Comparison of ENCODE assay signal across 19 cellular contexts in genomic region chr11:959608-960007, GRCh38. TPM values are rescaled to one million over a fixed set of nuclear protein-coding genes. Genes with fewer than 3 reads are reported as not detected.
DNase-seq lines count a peak whose midpoint lies in the region; ATAC-seq and TF ChIP-seq lines count a peak whose summit lies in the region.
"Had no signal": no experiment of that assay in that cellular context is flagged by ENCODE, and none has a peak within 500 bp of the region (broad histone marks: within the 10 kb centered on the region; RNA-seq: fewer than 3 reads in every experiment).

No MANE protein-coding gene starts in this region.

- no peak overlapping the region for H2AFZ ChIP-seq in HCT116 (ENCODE audit: low read depth, low read length, poor library complexity, severe bottlenecking)

- RAD21 ChIA-PET in HCT116 (lab: Charles Lee; ENCODE audit: low non-redundant PET in 1 of 2, low total read pairs in 2 of 2, uncharacterized antibody in 2 of 2, unreplicated experiment in 2 of 2), result no interaction called here

- H3K36me3 ChIP-seq in HCT116 (ENCODE audit: control insufficient read depth in 1 of 2, insufficient read depth in 2 of 2, low read length in 2 of 2) (peaks cover 6 to 15% of the 10 kb centered on the region in 2 experiments; a peak in 3 of 4 replicates), suprapubic skin (peaks cover 45% of the 10 kb centered on the region)

- no peaks in the 10 kb centered on the region for H3K9me3 Mint-ChIP-seq in central memory CD8-positive, alpha-beta T cell
- no peaks in the 10 kb centered on the region for H3K9me3 Mint-ChIP-seq in progenitor cell of endocrine pancreas (ENCODE audit: low read depth)

- no peak for TF ChIP-seq CTCF in HCT116 (IDR thresholded peaks at IDR 0.05 in 2 of 3, conservative IDR thresholded peaks at IDR 0.05 in 1 of 3; ENCODE audit: borderline replicate concordance in 1 of 3, insufficient read depth in 1 of 3, low read depth in 2 of 3, low read length in 2 of 3)
- TF ChIP-seq CTCF in progenitor cell of endocrine pancreas (IDR thresholded peaks at IDR 0.05; ENCODE audit: unreplicated experiment), result no peak
- no peak for TF ChIP-seq CTCF in suprapubic skin (IDR thresholded peaks at IDR 0.05)

- CTCF ChIA-PET in HCT116 (lab: Charles Lee), result no interaction called here

- TF ChIP-seq POLR2A in HCT116 (IDR thresholded peaks at IDR 0.05; ENCODE audit: borderline replicate concordance, extremely low read depth, insufficient read depth, insufficient read length) (no peak), suprapubic skin (IDR thresholded peaks at IDR 0.05) (no peak)

- H3K9me2 ChIP-seq in HCT116 (ENCODE audit: insufficient read depth), result no peaks in the 10 kb centered on the region

- peaks cover 48% of the 10 kb centered on the region for H3K79me2 ChIP-seq in HCT116 (ENCODE audit: insufficient read depth, low read length)

- H3K36me3 Mint-ChIP-seq in central memory CD8-positive, alpha-beta T cell (ENCODE audit: insufficient read depth), result peaks cover 22% of the 10 kb centered on the region
- peaks cover 15% of the 10 kb centered on the region for H3K36me3 Mint-ChIP-seq in progenitor cell of endocrine pancreas (ENCODE audit: insufficient read depth)

- peaks cover 6% of the 10 kb centered on the region; the same call in 1 of the 2 replicates for H4K20me1 ChIP-seq in HCT116 (ENCODE audit: insufficient read depth)

- H3K27ac ChIP-seq in HCT116 (ENCODE audit: low read depth, low read length) (no peak overlapping the region), suprapubic skin (no peak overlapping the region)
- H3K27ac ChIP-seq: C4-2B, HL-60 had no signal

- H3K27ac Mint-ChIP-seq in central memory CD8-positive, alpha-beta T cell (ENCODE audit: low read depth), result peak overlapping the region; percentile 32
- peak overlapping the region; percentile 23 for H3K27ac Mint-ChIP-seq in progenitor cell of endocrine pancreas

- H3K27me3 ChIP-seq in HCT116 (ENCODE audit: insufficient read depth, low read length) (no peaks in the 10 kb centered on the region), suprapubic skin (no peaks in the 10 kb centered on the region)

- intact Hi-C loops in HCT116 (cut with micrococcal nuclease), result no loop called here

- no peak for TF ChIP-seq EP300 in suprapubic skin (IDR thresholded peaks at IDR 0.05)

- POLR2A ChIA-PET in HCT116 (lab: Charles Lee), result no interaction called here

- WGBS in suprapubic skin, result 86% methylated on average over 10 of the region's 10 CpGs

- TF ChIP-seq RAD21 in HCT116 (IDR thresholded peaks at IDR 0.05; ENCODE audit: low read depth), result no peak

- H3K9ac ChIP-seq in HCT116 (ENCODE audit: low read length), result no peak overlapping the region

- H3K4me3 ChIP-seq in HCT116 (replicated peaks in 1 of 2; ENCODE audit: low read depth in 1 of 2, low read length in 2 of 2) (no peak overlapping the region), suprapubic skin (no peak overlapping the region)

- H3K4me1 ChIP-seq in HCT116 (ENCODE audit: control insufficient read depth in 1 of 2, insufficient read depth in 2 of 2, low read length in 2 of 2) (no peaks in the 10 kb centered on the region), suprapubic skin (peaks cover 42% of the 10 kb centered on the region)

- peaks cover 27% of the 10 kb centered on the region for H3K4me1 Mint-ChIP-seq in central memory CD8-positive, alpha-beta T cell
- peaks cover 26% of the 10 kb centered on the region for H3K4me1 Mint-ChIP-seq in progenitor cell of endocrine pancreas (ENCODE audit: low read depth)

- H3K9me3 ChIP-seq in HCT116 (ENCODE audit: control insufficient read depth in 1 of 2, insufficient read depth in 1 of 2, low read depth in 1 of 2, low read length in 2 of 2) (peaks cover 3 to 5% of the 10 kb centered on the region in 2 experiments; a peak in 1 of 4 replicates), suprapubic skin (no peaks in the 10 kb centered on the region)

- no peaks in the 10 kb centered on the region for H3K27me3 Mint-ChIP-seq in central memory CD8-positive, alpha-beta T cell
- H3K27me3 Mint-ChIP-seq in progenitor cell of endocrine pancreas, result no peaks in the 10 kb centered on the region

- no peak overlapping the region for H3K4me3 Mint-ChIP-seq in central memory CD8-positive, alpha-beta T cell
- H3K4me3 Mint-ChIP-seq in progenitor cell of endocrine pancreas (ENCODE audit: low read depth), result no peak overlapping the region
- H3K4me3 Mint-ChIP-seq: H9 had no signal

- DNase-seq in HCT116 (ENCODE audit: low read depth, low spot score), result no peak
- no peak for DNase-seq in central memory CD8-positive, alpha-beta T cell (ENCODE audit: low spot score in 2 of 2)
- peak; percentile 90 for DNase-seq in left lobe of liver (ENCODE audit: low spot score)
- no peak for DNase-seq in progenitor cell of endocrine pancreas (ENCODE audit: low spot score, unreplicated experiment)
- no peak for DNase-seq in suprapubic skin (ENCODE audit: low spot score in 2 of 2)
- DNase-seq in stimulated activated CD4-positive, alpha-beta T cell treated with anti-CD3 and anti-CD28 coated beads, Interleukin-2, amount 100 ng/mL, for 24 hours, result no peak
- DNase-seq in NCI-H446 (lab: John Stamatoyannopoulos, UW), result no peak
- DNase-seq: ACHN, DMS79 treated with DMSO at 0.1 percent for 48 hours, H9, IMR-90, Karpas-422, NCI-H1436 treated with DMSO at 0.1 percent for 48 hours, NCI-H2029 treated with DMSO at 0.1 percent for 48 hours, NCI-H510A, NCI-H774, Right ventricle myocardium superior had no signal

- no peak overlapping the region for H3K4me2 ChIP-seq in HCT116 (ENCODE audit: low read length)

- no peak for ATAC-seq in HCT116
- no peak for ATAC-seq in central memory CD8-positive, alpha-beta T cell (replicated peaks; ENCODE audit: extremely low read depth, poor library complexity, severe bottlenecking)
- ATAC-seq in left lobe of liver, result peak; percentile 91

- BruUV-seq in HCT116 (replicated peaks; lab: Mats Ljungman, UMichigan), result TSS peak; percentile 41

TF ChIP-seq in HCT116, 20 proteins besides CTCF, POLR2A, EP300 and RAD21:
- no peak for TF ChIP-seq YY1 (IDR thresholded peaks at IDR 0.05; ENCODE audit: extremely low read depth, insufficient replicate concordance, low read depth, low read length)
- TF ChIP-seq SRF (IDR thresholded peaks at IDR 0.05; ENCODE audit: low read depth), result no peak
- no peak for TF ChIP-seq JUND (IDR thresholded peaks at IDR 0.05)
- no peak for TF ChIP-seq ZFX (IDR thresholded peaks at IDR 0.05)
- no peak for TF ChIP-seq ZBTB33 (IDR thresholded peaks at IDR 0.05; ENCODE audit: extremely low read depth, insufficient replicate concordance, low read length)
- no peak for TF ChIP-seq SIN3A (IDR thresholded peaks at IDR 0.05; ENCODE audit: low read depth)
- no peak for TF ChIP-seq ZNF274 (IDR thresholded peaks at IDR 0.05; ENCODE audit: low read depth, low read length)
- no peak for TF ChIP-seq CEBPB (IDR thresholded peaks at IDR 0.05; ENCODE audit: low read depth)
- no peak for TF ChIP-seq FOSL1 (IDR thresholded peaks at IDR 0.05; ENCODE audit: low read depth)
- TF ChIP-seq EZH2 (IDR thresholded peaks at IDR 0.05), result no peak

RNA-seq across cellular contexts. Expression of gene AP2A2, which starts 33.9 kb away (rescaled TPM):
- total RNA-seq in HCT116 (2021; ENCODE audit: unreplicated experiment) (55.5 TPM), left lobe of liver (53.7 TPM), progenitor cell of endocrine pancreas (86.6 and 88.8 TPM in 2 replicates), suprapubic skin (100 to 1,000 TPM in 2 of 4 donors, 10 to 100 TPM in 2; 45.4 to 107 (median 76.8) TPM)
- polyA plus RNA-seq in HCT116 (2012), result 53.0 and 60.8 TPM in 2 replicates

RNA-seq across cellular contexts. Expression of gene CHID1, which starts 49.0 kb away (rescaled TPM):
- 102 TPM for total RNA-seq in HCT116 (2021; ENCODE audit: unreplicated experiment)
- 92.1 and 103 TPM in 2 replicates for polyA plus RNA-seq in HCT116 (2012)
- 146 TPM for total RNA-seq in left lobe of liver
- 79.1 and 87.0 TPM in 2 replicates for total RNA-seq in progenitor cell of endocrine pancreas
- total RNA-seq in suprapubic skin, result 100 to 1,000 TPM in 1 of 4 donors, 10 to 100 TPM in 3; 46.5 to 111 (median 66.2) TPM
